In genomic region chr3:18223591-18224338, GRCh38 we compare ENCODE assay signal across 8 cellular contexts.
DNase-seq lines count a peak whose midpoint lies in the region; ATAC-seq lines count a peak whose summit lies in the region.

No MANE protein-coding gene starts in this region.

- ATAC-seq in GM18858 (IDR thresholded peaks at IDR 0.05; ENCODE audit: unreplicated experiment): peak; percentile 98
- ATAC-seq in GM21786 (IDR thresholded peaks at IDR 0.05; ENCODE audit: unreplicated experiment): peak; percentile 99
- peak; percentile 94 for ATAC-seq in memory B cell (ENCODE audit: low read depth)

- H3K4me3 Mint-ChIP-seq in memory B cell: peak overlapping the region; percentile 64

- peak overlapping the region; percentile 3 for H3K27ac Mint-ChIP-seq in memory B cell

- no peaks in the 10 kb centered on the region for H3K9me3 Mint-ChIP-seq in memory B cell

- H3K36me3 Mint-ChIP-seq in memory B cell: no peaks in the 10 kb centered on the region

- H3K27me3 Mint-ChIP-seq in memory B cell: peaks cover 7% of the 10 kb centered on the region

- DNase-seq in KG1 (lab: John Stamatoyannopoulos, UW) (peak; percentile 86), memory B cell (ENCODE audit: low spot score in 2 of 2) (peak; percentile 37 to 49), middle frontal gyrus (ENCODE audit: extremely low spot score, low spot score) (no peak), mucosa of gallbladder (ENCODE audit: low spot score) (no peak)
- no peak for DNase-seq in activated CD4-positive, alpha-beta T cell treated with anti-CD3 and anti-CD28 coated beads for 48 hours
- DNase-seq in activated naive CD4-positive, alpha-beta T cell treated with Interleukin-2 at 50 U/mL for 16 hours: no peak

- peaks cover 34% of the 10 kb centered on the region for H3K4me1 Mint-ChIP-seq in memory B cell

Comparison
In these comparisons a context has a peak if more than half of its experiments do, and no peak if none do; other contexts are left out.
1. DNase-seq: peak in KG1 (single experiment) and memory B cell (2 of 2); none in activated CD4-positive, alpha-beta T cell treated with anti-CD3 and anti-CD28 coated beads for 48 hours (single experiment), activated naive CD4-positive, alpha-beta T cell treated with Interleukin-2 at 50 U/mL for 16 hours (single experiment), middle frontal gyrus (single experiment) and mucosa of gallbladder (single experiment).
2. Peak in every context shown above with its lines, with median percentiles within 50 percentile points of each other: ATAC-seq.